Comparison of ENCODE assay signal across 8 cellular contexts in genomic region chr6:149840345-149841075, GRCh38. TPM values are rescaled to one million over a fixed set of nuclear protein-coding genes. Genes with fewer than 3 reads are reported as not detected.
A peak's percentile ranks its signal among the peaks of the same experiment; 100 is the strongest.
DNase-seq lines count a peak whose midpoint lies in the region; ATAC-seq and TF ChIP-seq lines count a peak whose summit lies in the region.

No MANE protein-coding gene starts in this region.

- H3K4me2 ChIP-seq in Loucy (ENCODE audit: low read depth, low read length, poor library complexity, severe bottlenecking), result no peak overlapping the region

- DNase-seq in GM03348 (ENCODE audit: low spot score) (peak; percentile 87), SJSA1 (ENCODE audit: low read depth in 1 of 2, low spot score in 2 of 2) (peak; percentile 84 to 93), amniotic stem cell (lab: John Stamatoyannopoulos, UW) (peak; percentile 69), left ventricle myocardium superior (peak; percentile 91), spleen (no peak)

- H3K9me3 ChIP-seq in Loucy (ENCODE audit: insufficient read depth, low read depth, low read length), result no peaks in the 10 kb centered on the region
- no peaks in the 10 kb centered on the region for H3K9me3 ChIP-seq in SJSA1 (replicated peaks)
- no peaks in the 10 kb centered on the region for H3K9me3 ChIP-seq in spleen

- H3K27ac ChIP-seq in SJSA1 (0 out of 2 replicates have a peak overlapping the region, but pooled peaks have one; percentile 9), spleen (no peak overlapping the region)

- no peak for TF ChIP-seq POLR2A in spleen (IDR thresholded peaks at IDR 0.05)

- no peak overlapping the region for H2AFZ ChIP-seq in Loucy (ENCODE audit: low read length)

- no peaks in the 10 kb centered on the region for H3K79me2 ChIP-seq in Loucy (ENCODE audit: insufficient read depth, low read length)

- H4K20me1 ChIP-seq in Loucy (ENCODE audit: insufficient read depth, low read length, poor library complexity, severe bottlenecking), result no peaks in the 10 kb centered on the region

- H3K9me2 ChIP-seq in Loucy (replicated peaks; ENCODE audit: low read depth, low read length), result no peaks in the 10 kb centered on the region

- no peak overlapping the region for H3K9ac ChIP-seq in Loucy (ENCODE audit: low read depth, low read length, poor library complexity, severe bottlenecking)

- no peaks in the 10 kb centered on the region for H3K27me3 ChIP-seq in Loucy (ENCODE audit: insufficient read depth, low read length, poor library complexity, severe bottlenecking)
- no peaks in the 10 kb centered on the region for H3K27me3 ChIP-seq in SJSA1 (replicated peaks)
- no peaks in the 10 kb centered on the region for H3K27me3 ChIP-seq in spleen (replicated peaks in 1 of 7)

- H3F3A ChIP-seq in Loucy (ENCODE audit: low read depth), result no peaks in the 10 kb centered on the region

- 72 to 77% (median 74%) methylated on average over 6 to 8 of the region's 8 CpGs for WGBS in spleen, 5 donors

- ATAC-seq in left ventricle myocardium superior, result peak; percentile 99
- no peak for ATAC-seq in GM19467 (IDR thresholded peaks at IDR 0.05; ENCODE audit: unreplicated experiment)
- ATAC-seq in GM18873 (IDR thresholded peaks at IDR 0.05; ENCODE audit: low FRiP score, unreplicated experiment), result no peak

- H3K4me3 ChIP-seq in Loucy (ENCODE audit: low read length, poor library complexity, severe bottlenecking) (no peak overlapping the region), SJSA1 (no peak overlapping the region), spleen (no peak overlapping the region)

- H3K36me3 ChIP-seq in Loucy (ENCODE audit: insufficient read depth, low read length) (no peaks in the 10 kb centered on the region), SJSA1 (peaks cover 55% of the 10 kb centered on the region), spleen (no peaks in the 10 kb centered on the region)

- H3K4me1 ChIP-seq in Loucy (ENCODE audit: insufficient read depth, low read length, poor library complexity, severe bottlenecking) (no peaks in the 10 kb centered on the region), SJSA1 (replicated peaks) (peaks cover 29% of the 10 kb centered on the region), spleen (no peaks in the 10 kb centered on the region)

- TF ChIP-seq CTCF in Loucy (conservative IDR thresholded peaks at IDR 0.05; ENCODE audit: low read length), result peak; percentile 87
- peak in 10 of 11 experiments; percentile 8 to 56 (median 47) for TF ChIP-seq CTCF in spleen (IDR thresholded peaks at IDR 0.05 in 8 of 11, conservative IDR thresholded peaks at IDR 0.05 in 3 of 11)

- intact Hi-C loops in left ventricle myocardium superior (cut with micrococcal nuclease), result no loop called here
- intact Hi-C loops in spleen (cut with DNase I; ENCODE audit: low total_unique reads), result no loop called here

RNA-seq across cellular contexts. Expression of gene LRP11, which starts 23.6 kb away (rescaled TPM):
- 55.7 and 143 TPM in 2 replicates for total RNA-seq in SJSA1 (2014; rRNA removed; shearing (Covaris generic))
- total RNA-seq in left ventricle myocardium superior, result 21.5 TPM
- total RNA-seq in spleen, result 10 to 100 TPM in 3 of 7 donors, 1 to 10 TPM in 4; 5.3 to 15.0 (median 9.9) TPM
- 1 to 10 TPM in 2 of 3 donors, under 1 TPM in 1; 0.65 to 2.6 (median 2.0) TPM for polyA plus RNA-seq in spleen

RNA-seq across cellular contexts. Expression of gene RAET1E, which starts 57.4 kb away (rescaled TPM):
- total RNA-seq in SJSA1 (2014; rRNA removed; shearing (Covaris generic)), result 0.28 TPM in 1 of 2 replicates, not detected in the other
- total RNA-seq in left ventricle myocardium superior (0.79 TPM), spleen (1 to 10 TPM in 6 of 7 donors, under 1 TPM in 1; 0.94 to 3.4 (median 2.0) TPM)
- polyA plus RNA-seq in spleen, result under 1 TPM; 0.04 to 0.80 (median 0.23) TPM
